ENCODE assay signal across 8 cellular contexts in the genomic region with DNA sequence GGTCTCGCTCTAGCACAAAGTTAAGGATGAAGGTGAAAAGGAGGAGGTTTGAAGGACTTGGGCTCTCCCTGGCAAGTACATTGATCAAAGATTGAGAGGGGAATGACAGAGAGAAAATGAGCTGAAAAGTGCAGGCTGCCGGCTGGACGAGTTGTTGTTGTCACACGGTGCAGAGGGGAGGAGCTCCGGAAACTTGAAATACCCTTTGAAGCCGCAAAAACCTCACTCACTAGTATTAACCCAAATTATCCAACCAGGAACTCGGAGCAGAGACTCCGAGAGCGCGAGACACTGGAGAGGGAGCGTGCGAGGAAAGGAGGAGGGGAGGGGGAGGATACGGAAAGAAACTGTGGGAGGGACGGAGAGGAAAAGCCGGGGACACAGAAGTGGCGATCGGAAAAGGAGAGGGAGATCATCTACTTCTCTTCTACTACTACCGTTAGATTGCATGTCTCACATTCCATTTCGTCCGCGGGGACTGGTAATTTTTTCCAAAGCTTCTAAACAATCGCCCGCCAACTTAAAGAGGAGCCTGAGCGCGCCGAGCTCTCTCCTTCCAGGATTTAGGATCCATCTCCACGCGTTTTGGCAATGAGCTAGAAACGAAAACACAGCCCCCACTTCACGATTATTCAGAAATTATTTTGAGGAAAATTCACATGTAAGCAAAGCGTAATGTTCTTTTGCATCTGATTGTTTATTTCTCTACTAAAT. TPM values are rescaled to one million over a fixed set of nuclear protein-coding genes. Genes with fewer than 3 reads are reported as not detected.
A peak's percentile ranks its signal among the peaks of the same experiment; 100 is the strongest.
DNase-seq lines count a peak whose midpoint lies in the region; FAIRE-seq and TF ChIP-seq lines count a peak whose summit lies in the region.

Gene DACH1, minus strand, starts transcription at position 104 of the 714 bp plus-strand sequence.

- no peaks in the 10 kb centered on the region for H3K79me2 ChIP-seq in PC-9 (ENCODE audit: low read depth)

- in situ Hi-C loops in GM13976 (cut with MboI; ENCODE audit: low sequenced_read_pairs, unreplicated experiment): no loop called here

- FAIRE-seq in islet of Langerhans (lab: Jason Lieb, UNC): peak; percentile 97

- H3K9me2 ChIP-seq in PC-9 (ENCODE audit: insufficient read depth): no peaks in the 10 kb centered on the region

- no peak within 1 kb of the TSS for H3K27ac ChIP-seq in PC-9
- H3K27ac ChIP-seq in caudate nucleus (ENCODE audit: low read depth, low read length): peak within 1 kb of the TSS; percentile 82

- no peak for TF ChIP-seq CTCF in AG04449 (IDR thresholded peaks at IDR 0.05; ENCODE audit: insufficient read depth, low read length, missing control alignments)
- TF ChIP-seq CTCF in GM13976 (IDR thresholded peaks at IDR 0.05; ENCODE audit: borderline replicate concordance, control extremely low read depth, extremely low read depth, insufficient read depth, missing control alignments): no peak
- no peak for TF ChIP-seq CTCF in PC-9 (conservative IDR thresholded peaks at IDR 0.05)

- H3K4me2 ChIP-seq in PC-9: peak within 1 kb of the TSS; percentile 81

- H2AFZ ChIP-seq in PC-9: peak within 1 kb of the TSS; percentile 91

- H3K27me3 ChIP-seq in PC-9 (ENCODE audit: insufficient read depth, low read depth): peaks cover 19% of the 10 kb centered on the region; the same call in 1 of the 2 replicates

- H3K9me3 ChIP-seq in PC-9 (ENCODE audit: insufficient read depth, low read depth): no peaks in the 10 kb centered on the region

- no TSS peak for BruUV-seq in PC-9 (replicated peaks; lab: Mats Ljungman, UMichigan)

- no peaks in the 10 kb centered on the region for H4K20me1 ChIP-seq in PC-9 (ENCODE audit: insufficient read depth)

- no peaks in the 10 kb centered on the region for H3K36me3 ChIP-seq in PC-9 (ENCODE audit: low read depth)

- intact Hi-C loops in PC-9 (cut with micrococcal nuclease; ENCODE audit: unreplicated experiment): no loop called here

- H3K4me1 ChIP-seq in PC-9 (replicated peaks; ENCODE audit: insufficient read depth): no peaks in the 10 kb centered on the region

- CTCF ChIA-PET in AG04449 (lab: Yijun Ruan, JAX) (no interaction called here), PC-9 (lab: Charles Lee) (interaction anchor here (0.7 kb wide), 1 partner anchor 428 kb away, joined by 4 read pairs; no protein-coding TSS in a partner anchor)

- DNase-seq in AG04449 (ENCODE audit: low read depth, low spot score): no peak
- peak; percentile 53 for DNase-seq in GM13976 (ENCODE audit: low spot score)
- DNase-seq in HT1080 (ENCODE audit: low read depth): peak; percentile 90
- DNase-seq in PC-9: peak in 1 of 2 experiments; percentile 52
- peak in 49 of 61 donors; percentile 1 to 85 (median 49) for DNase-seq in caudate nucleus (lab: John Stamatoyannopoulos, UW)
- no peak for DNase-seq in skeletal muscle cell (ENCODE audit: low read depth)
- no peak for DNase-seq in germinal center (ENCODE audit: low spot score)

- H3K4me3 ChIP-seq in AG04449 (ENCODE audit: low read depth, low read length): peak within 1 kb of the TSS; percentile 51
- peak within 1 kb of the TSS; percentile 53 for H3K4me3 ChIP-seq in PC-9
- H3K4me3 ChIP-seq in skeletal muscle cell (ENCODE audit: low read depth, low read length): peak within 1 kb of the TSS; percentile 55

- POLR2A ChIA-PET in AG04449 (lab: Yijun Ruan, JAX) (no interaction called here), PC-9 (lab: Charles Lee; ENCODE audit: unreplicated experiment) (no interaction called here)

- no peaks in the 10 kb centered on the region for H3F3A ChIP-seq in PC-9 (ENCODE audit: insufficient read depth, low read depth)

RNA-seq across cellular contexts. Expression of gene DACH1, which starts in this region (rescaled TPM):
- total RNA-seq in HT1080 (2014; rRNA removed; shearing (Covaris generic)): 0.07 and 0.29 TPM in 2 replicates
- 0.23 and 0.37 TPM in 2 replicates for polyA plus RNA-seq in HT1080 (2015; cell fraction: cytosol; rRNA removed)
- 0.39 and 0.54 TPM in 2 replicates for polyA plus RNA-seq in HT1080 (2015; cell fraction: nucleus; rRNA removed)
- 0.53 and 1.5 TPM in 2 replicates for total RNA-seq in PC-9 (2021)

Comparison
In these comparisons a context has a peak if more than half of its experiments do, and no peak if none do; other contexts are left out.
1. Peak in DNase-seq in HT1080; RNA of the gene not detected or under 1 TPM.
2. DNase-seq: peak in GM13976 (single experiment) and caudate nucleus (49 of 61); none in AG04449 (single experiment), skeletal muscle cell (single experiment) and germinal center (single experiment).
3. Peak in every context shown above with its lines, with median percentiles within 50 percentile points of each other: H3K4me3 ChIP-seq.